In genomic region chr5:141477169-141477568, GRCh38 we compare ENCODE assay signal across 9 cellular contexts. TPM values are rescaled to one million over a fixed set of nuclear protein-coding genes. Genes with fewer than 3 reads are reported as not detected.
DNase-seq lines count a peak whose midpoint lies in the region; ATAC-seq, FAIRE-seq and TF ChIP-seq lines count a peak whose summit lies in the region.
"Had no signal": no experiment of that assay in that cellular context is flagged by ENCODE, and none has a peak within 500 bp of the region (broad histone marks: within the 10 kb centered on the region; RNA-seq: fewer than 3 reads in every experiment).

No MANE protein-coding gene starts in this region.

- ATAC-seq in natural killer cell treated with Interleukin-12 subunit alpha and Interleukin-12 subunit beta and Interleukin-15 and Interleukin-18, amount 100 ng/mL, for 72 hours, result no peak
- ATAC-seq in GM19467 (IDR thresholded peaks at IDR 0.05; ENCODE audit: unreplicated experiment), result no peak
- ATAC-seq in HG03139 (IDR thresholded peaks at IDR 0.05; ENCODE audit: unreplicated experiment), result no peak
- ATAC-seq in GM18867 (IDR thresholded peaks at IDR 0.05; ENCODE audit: unreplicated experiment), result no peak

- TF ChIP-seq CTCF in AG09309 (IDR thresholded peaks at IDR 0.05; ENCODE audit: control insufficient read depth, insufficient read depth, low read depth, low read length, missing control alignments) (no peak), dorsolateral prefrontal cortex (IDR thresholded peaks at IDR 0.05 in 54 of 56, conservative IDR thresholded peaks at IDR 0.05 in 2 of 56; ENCODE audit: low read depth in 1 of 56, partially characterized antibody in 56 of 56) (no peak)

- intact Hi-C loops in dorsolateral prefrontal cortex (cut with DNase I), result loop anchor here (2.0 to 5.0 kb wide), 2 partner anchors 35 to 82 kb away; no protein-coding TSS in a partner anchor

- H3K9me3 Mint-ChIP-seq in IgD-negative memory B cell, result no peaks in the 10 kb centered on the region
- H3K9me3 Mint-ChIP-seq in natural killer cell treated with Interleukin-12 subunit alpha and Interleukin-12 subunit beta and Interleukin-15 and Interleukin-18, amount 100 ng/mL, for 72 hours, result no peaks in the 10 kb centered on the region

- H3K27ac ChIP-seq in dorsolateral prefrontal cortex, result peak overlapping the region in 48 of 59 donors; percentile 3 to 92 (median 78)

- H3K27ac Mint-ChIP-seq in IgD-negative memory B cell, result peak overlapping the region in 2 of 3 donors; percentile 14 to 72
- H3K27ac Mint-ChIP-seq in natural killer cell treated with Interleukin-12 subunit alpha and Interleukin-12 subunit beta and Interleukin-15 and Interleukin-18, amount 100 ng/mL, for 72 hours, result no peak overlapping the region

- H3K36me3 Mint-ChIP-seq in IgD-negative memory B cell, result no peaks in the 10 kb centered on the region
- H3K36me3 Mint-ChIP-seq in natural killer cell treated with Interleukin-12 subunit alpha and Interleukin-12 subunit beta and Interleukin-15 and Interleukin-18, amount 100 ng/mL, for 72 hours, result no peaks in the 10 kb centered on the region

- peaks cover 9 to 20% (median 17%) of the 10 kb centered on the region in 3 donors for H3K4me1 Mint-ChIP-seq in IgD-negative memory B cell
- peaks cover 15 to 25% of the 10 kb centered on the region in 2 donors for H3K4me1 Mint-ChIP-seq in natural killer cell treated with Interleukin-12 subunit alpha and Interleukin-12 subunit beta and Interleukin-15 and Interleukin-18, amount 100 ng/mL, for 72 hours (ENCODE audit: low read depth in 2 of 2)

- H3K4me3 Mint-ChIP-seq in IgD-negative memory B cell, result peak overlapping the region; percentile 95 to 99 (median 97)
- peak overlapping the region; percentile 24 for H3K4me3 Mint-ChIP-seq in natural killer cell treated with Interleukin-12 subunit alpha and Interleukin-12 subunit beta and Interleukin-15 and Interleukin-18, amount 100 ng/mL, for 72 hours

- DNase-seq in AG09309 (ENCODE audit: low read depth) (no peak), dorsolateral prefrontal cortex (no peak), frontal cortex (ENCODE audit: low spot score in 2 of 2) (no peak)
- no peak for DNase-seq in natural killer cell treated with Interleukin-12 subunit alpha and Interleukin-12 subunit beta and Interleukin-15 and Interleukin-18, amount 100 ng/mL, for 72 hours (ENCODE audit: low spot score)
- DNase-seq: NCI-H1092 treated with DMSO at 0.1 percent for 48 hours had no signal

- H3K4me3 ChIP-seq in AG09309 (ENCODE audit: control insufficient read depth, low read depth, low read length) (peak overlapping the region; percentile 51), dorsolateral prefrontal cortex (peak overlapping the region; percentile 35 to 85 (median 69))

- H3K27me3 ChIP-seq in dorsolateral prefrontal cortex, result peaks cover 0 to 55% (median 0%) of the 10 kb centered on the region in 45 donors

- peaks cover 34% of the 10 kb centered on the region for H3K27me3 Mint-ChIP-seq in IgD-negative memory B cell
- H3K27me3 Mint-ChIP-seq in natural killer cell treated with Interleukin-12 subunit alpha and Interleukin-12 subunit beta and Interleukin-15 and Interleukin-18, amount 100 ng/mL, for 72 hours, result peaks cover 47 to 61% of the 10 kb centered on the region in 2 donors

- no peak for FAIRE-seq in frontal cortex (lab: Jason Lieb, UNC)

RNA-seq across cellular contexts. Expression of gene PCDHGC3, which starts 1.4 kb away (rescaled TPM):
- polyA plus RNA-seq in IgD-negative memory B cell, result 3.9 TPM
- total RNA-seq in dorsolateral prefrontal cortex (100 to 1,000 TPM in 119 of 120 experiments, 10 to 100 TPM in 1; 96.7 to 415 (median 161) TPM), frontal cortex (20.8 TPM)
- total RNA-seq in natural killer cell treated with Interleukin-12 subunit alpha and Interleukin-12 subunit beta and Interleukin-15 and Interleukin-18, amount 100 ng/mL, for 72 hours, result 1 to 10 TPM in 1 of 2 donors, under 1 TPM in 1; 0.33 to 1.8 TPM

RNA-seq across cellular contexts. Expression of gene PCDHGC4, which starts 7.7 kb away (rescaled TPM):
- polyA plus RNA-seq in IgD-negative memory B cell, result not detected
- 10 to 100 TPM in 118 of 120 experiments, 1 to 10 TPM in 2; 9.0 to 35.3 (median 19.4) TPM for total RNA-seq in dorsolateral prefrontal cortex
- under 1 TPM in 1 of 2 donors, not detected in 1; 0.26 TPM for total RNA-seq in natural killer cell treated with Interleukin-12 subunit alpha and Interleukin-12 subunit beta and Interleukin-15 and Interleukin-18, amount 100 ng/mL, for 72 hours
- total RNA-seq in frontal cortex, result 65.2 TPM

RNA-seq across cellular contexts. Expression of gene PCDHGC5, which starts 11.7 kb away (rescaled TPM):
- polyA plus RNA-seq in IgD-negative memory B cell, result not detected
- total RNA-seq in dorsolateral prefrontal cortex (10 to 100 TPM; 21.8 to 82.1 (median 50.7) TPM), frontal cortex (4.9 TPM)
- total RNA-seq in natural killer cell treated with Interleukin-12 subunit alpha and Interleukin-12 subunit beta and Interleukin-15 and Interleukin-18, amount 100 ng/mL, for 72 hours, result under 1 TPM in 1 of 2 donors, not detected in 1; 0.17 TPM

RNA-seq across cellular contexts. Expression of gene PCDHGA12, which starts 46.9 kb away (rescaled TPM):
- polyA plus RNA-seq in IgD-negative memory B cell, result 0.59 TPM
- total RNA-seq in dorsolateral prefrontal cortex, result 10 to 100 TPM in 113 of 120 experiments, 1 to 10 TPM in 7; 8.0 to 37.5 (median 15.4) TPM
- total RNA-seq in natural killer cell treated with Interleukin-12 subunit alpha and Interleukin-12 subunit beta and Interleukin-15 and Interleukin-18, amount 100 ng/mL, for 72 hours, result 1 to 10 TPM in 1 of 2 donors, under 1 TPM in 1; 0.69 to 1.4 TPM
- 3.7 TPM for total RNA-seq in frontal cortex

RNA-seq across cellular contexts. Expression of gene PCDHGA11, which starts 56.3 kb away (rescaled TPM):
- 0.15 TPM for polyA plus RNA-seq in IgD-negative memory B cell
- 10 to 100 TPM in 22 of 120 experiments, 1 to 10 TPM in 98; 3.7 to 17.2 (median 7.7) TPM for total RNA-seq in dorsolateral prefrontal cortex
- under 1 TPM; 0.33 to 0.55 TPM for total RNA-seq in natural killer cell treated with Interleukin-12 subunit alpha and Interleukin-12 subunit beta and Interleukin-15 and Interleukin-18, amount 100 ng/mL, for 72 hours
- total RNA-seq in frontal cortex, result 10.6 TPM

Comparison
In these comparisons a context has a peak if more than half of its experiments do, and no peak if none do; other contexts are left out.
1. H3K27ac Mint-ChIP-seq: peak in IgD-negative memory B cell (2 of 3); none in natural killer cell treated with Interleukin-12 subunit alpha and Interleukin-12 subunit beta and Interleukin-15 and Interleukin-18, amount 100 ng/mL, for 72 hours (0 of 2).
2. RNA of gene PCDHGC4, which starts 7.7 kb away (total RNA-seq): 65.2 TPM in frontal cortex (single experiment) and 9.0 to 35.3 TPM in dorsolateral prefrontal cortex; 0.26 TPM in natural killer cell treated with Interleukin-12 subunit alpha and Interleukin-12 subunit beta and Interleukin-15 and Interleukin-18, amount 100 ng/mL, for 72 hours; every median in the first group is over 4 times any median in the second.